1 cellular context compared by ENCODE assay signal in genomic region chrX:92270936-92271655, GRCh38.
TF ChIP-seq lines count a peak whose summit lies in the region.

No MANE protein-coding gene starts in this region.

TF ChIP-seq in H1, 55 proteins besides CTCF, POLR2A, EP300 and RAD21:
- TF ChIP-seq CBX5 (IDR thresholded peaks at IDR 0.05; ENCODE audit: low read depth, low read length) (no peak), KDM1A (IDR thresholded peaks at IDR 0.05; ENCODE audit: borderline replicate concordance, low read length) (no peak), NANOG (IDR thresholded peaks at IDR 0.05; ENCODE audit: insufficient read depth, low read depth, low read length, poor library complexity, severe bottlenecking) (peak; percentile 75), EGR1 (IDR thresholded peaks at IDR 0.05; ENCODE audit: borderline replicate concordance, low read depth, low read length) (no peak), BACH1 (IDR thresholded peaks at IDR 0.05; ENCODE audit: low read length) (no peak), ZNF274 (IDR thresholded peaks at IDR 0.05; ENCODE audit: borderline replicate concordance, extremely low read depth, low read length) (no peak), YY1 (IDR thresholded peaks at IDR 0.05; ENCODE audit: low read depth, low read length) (no peak), TBP (IDR thresholded peaks at IDR 0.05; ENCODE audit: low read depth, low read length) (no peak), POU5F1 (IDR thresholded peaks at IDR 0.05; ENCODE audit: low read depth, low read length) (peak; percentile 66; the same call in 1 of the 2 replicates), SP1 (IDR thresholded peaks at IDR 0.05; ENCODE audit: low read depth, low read length) (peak; percentile 62; the same call in 1 of the 2 replicates), CHD7 (IDR thresholded peaks at IDR 0.05; ENCODE audit: insufficient replicate concordance, low read length) (peak; percentile 90)
- TF ChIP-seq, protein P1, sequence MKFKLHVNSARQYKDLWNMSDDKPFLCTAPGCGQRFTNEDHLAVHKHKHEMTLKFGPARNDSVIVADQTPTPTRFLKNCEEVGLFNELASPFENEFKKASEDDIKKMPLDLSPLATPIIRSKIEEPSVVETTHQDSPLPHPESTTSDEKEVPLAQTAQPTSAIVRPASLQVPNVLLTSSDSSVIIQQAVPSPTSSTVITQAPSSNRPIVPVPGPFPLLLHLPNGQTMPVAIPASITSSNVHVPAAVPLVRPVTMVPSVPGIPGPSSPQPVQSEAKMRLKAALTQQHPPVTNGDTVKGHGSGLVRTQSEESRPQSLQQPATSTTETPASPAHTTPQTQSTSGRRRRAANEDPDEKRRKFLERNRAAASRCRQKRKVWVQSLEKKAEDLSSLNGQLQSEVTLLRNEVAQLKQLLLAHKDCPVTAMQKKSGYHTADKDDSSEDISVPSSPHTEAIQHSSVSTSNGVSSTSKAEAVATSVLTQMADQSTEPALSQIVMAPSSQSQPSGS (IDR thresholded peaks at IDR 0.05; ENCODE audit: low read length): no peak
